ENCODE assay signal across 32 cellular contexts in genomic region chr1:163076446-163076845, GRCh38. TPM values are rescaled to one million over a fixed set of nuclear protein-coding genes. Genes with fewer than 3 reads are reported as not detected.
"Had no signal": no experiment of that assay in that cellular context is flagged by ENCODE, and none has a peak within 500 bp of the region (broad histone marks: within the 10 kb centered on the region; RNA-seq: fewer than 3 reads in every experiment).

No MANE protein-coding gene starts in this region.

- H3K4me1 ChIP-seq: adrenal gland, body of pancreas, parathyroid adenoma, psoas muscle, right atrium auricular region, upper lobe of left lung had no signal

- H3K9me3 ChIP-seq: adrenal gland, body of pancreas, mucosa of descending colon, neutrophil, psoas muscle, right atrium auricular region, upper lobe of left lung had no signal

- ATAC-seq: body of pancreas; esophagus mucosa; mucosa of descending colon; psoas muscle; stimulated activated memory B cell treated with anti-CD40 and anti-IgM and Interleukin-4, amounts not matched to agents 10 μg/mL and 1 μg/mL and 100 μg/mL, for 72 hours; stimulated activated naive CD8-positive, alpha-beta T cell treated with anti-CD3 and anti-CD28 coated beads, Interleukin-15, amount 100 ng/mL, for 72 hours had no signal

- H3K4me3 ChIP-seq: adrenal gland, body of pancreas, hepatocyte, left ventricle myocardium inferior, lung, mucosa of descending colon, psoas muscle, right atrium auricular region, smooth muscle cell, upper lobe of left lung had no signal

- H3K27ac ChIP-seq: adrenal gland, body of pancreas, hepatocyte, left ventricle myocardium inferior, neutrophil, parathyroid adenoma, psoas muscle, right atrium auricular region, upper lobe of left lung, VCaP had no signal

- DNase-seq: activated CD4-positive, alpha-beta T cell treated with anti-CD3 and anti-CD28 coated beads for 4 hours; activated CD4-positive, alpha-beta T cell treated with anti-CD3 and anti-CD28 coated beads, Interleukin-2, amount 50 U/mL, for 4 hours; activated effector memory CD4-positive, alpha-beta T cell treated with Interleukin-2 at 50 U/mL for 16 hours; activated naive CD4-positive, alpha-beta T cell treated with Interleukin-2 at 50 U/mL for 16 hours; activated T-cell treated with anti-CD3 and anti-CD28 coated beads for 4 hours; adrenal gland; aorta; body of pancreas; caudate nucleus; endodermal cell; islet precursor cell; left ventricle myocardium inferior; mesendoderm; mucosa of descending colon; psoas muscle; stimulated activated CD4-positive, alpha-beta T cell treated with anti-CD3 and anti-CD28 coated beads, Interleukin-1b, Interleukin-23, amount 100 ng/mL, for 48 hours; stimulated activated CD4-positive, alpha-beta T cell treated with anti-CD3 and anti-CD28 coated beads, Interleukin-4, amount 100 ng/mL, for 4 hours; stimulated activated CD8-positive, alpha-beta memory T cell treated with anti-CD3 and anti-CD28 coated beads, Interleukin-4, amount 100 ng/mL, for 48 hours; stimulated activated naive CD8-positive, alpha-beta T cell treated with anti-CD3 and anti-CD28 coated beads, Interleukin-15, amount 100 ng/mL, for 72 hours; substantia nigra; T-helper 9 cell; upper lobe of left lung had no signal

- H3K9ac ChIP-seq: parathyroid adenoma had no signal

- H3K27me3 ChIP-seq: adrenal gland, body of pancreas, right atrium auricular region, upper lobe of left lung had no signal

- H3K36me3 ChIP-seq: adrenal gland, left ventricle myocardium inferior, neutrophil, right atrium auricular region, upper lobe of left lung had no signal

RNA-seq across cellular contexts. Expression of gene RGS4, which starts 7.3 kb away (rescaled TPM):
- total RNA-seq: T-helper 1 cell treated with Interleukin-12 subunit alpha and Interleukin-12 subunit beta and Interleukin-4 antibody, amounts not matched to agents 30 ng/mL and 1 ng/mL, for 36 hours had no signal
